Comparison of ENCODE assay signal across 8 cellular contexts in the genomic region with DNA sequence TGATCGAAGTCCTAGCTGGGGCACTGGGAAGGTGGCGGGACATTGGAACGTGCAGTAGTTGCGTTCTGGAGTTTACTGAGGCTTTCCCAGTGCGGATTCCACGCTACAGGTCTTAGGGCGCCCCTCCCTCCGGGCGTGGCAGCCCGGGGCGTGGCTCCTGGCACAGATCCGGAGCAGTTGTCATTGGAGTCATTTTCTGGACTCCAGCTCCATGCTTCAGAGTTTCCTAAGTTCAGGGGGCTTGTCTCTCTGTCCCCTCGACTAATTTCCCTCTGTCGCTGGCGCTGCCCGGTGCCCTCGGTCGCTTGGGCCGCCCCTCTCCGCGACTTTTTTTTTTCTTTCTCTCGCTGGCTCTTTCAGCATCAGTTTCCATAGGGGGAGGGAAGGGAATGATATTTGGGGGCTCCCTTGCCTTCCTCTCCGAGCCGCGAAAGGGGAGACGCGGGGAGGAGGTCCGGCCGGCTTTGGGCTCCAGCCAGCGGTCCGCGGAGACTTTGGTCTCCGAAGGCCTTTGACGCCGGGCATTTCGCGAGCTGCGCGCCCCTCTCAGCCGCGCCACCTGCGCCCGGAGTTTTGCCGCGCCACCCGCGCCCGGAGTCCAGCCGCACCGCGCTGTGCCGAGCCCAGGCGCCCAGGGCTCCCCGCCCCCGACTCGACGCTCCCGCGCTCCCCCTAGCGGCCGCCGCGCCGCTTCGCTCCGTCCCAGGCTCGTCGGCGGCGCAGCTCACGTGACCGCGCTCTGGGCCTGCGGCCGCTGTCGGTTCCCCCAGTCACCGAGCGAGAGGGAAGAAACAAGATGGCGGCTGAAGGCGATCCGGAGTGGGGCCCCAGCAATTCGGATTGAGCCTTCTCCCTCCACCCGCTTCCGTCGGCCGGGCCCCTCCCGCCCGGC. TPM values are rescaled to one million over a fixed set of nuclear protein-coding genes. Genes with fewer than 3 reads are reported as not detected.
A peak's percentile ranks its signal among the peaks of the same experiment; 100 is the strongest.
DNase-seq lines count a peak whose midpoint lies in the region; ATAC-seq and TF ChIP-seq lines count a peak whose summit lies in the region.

A gene with protein sequence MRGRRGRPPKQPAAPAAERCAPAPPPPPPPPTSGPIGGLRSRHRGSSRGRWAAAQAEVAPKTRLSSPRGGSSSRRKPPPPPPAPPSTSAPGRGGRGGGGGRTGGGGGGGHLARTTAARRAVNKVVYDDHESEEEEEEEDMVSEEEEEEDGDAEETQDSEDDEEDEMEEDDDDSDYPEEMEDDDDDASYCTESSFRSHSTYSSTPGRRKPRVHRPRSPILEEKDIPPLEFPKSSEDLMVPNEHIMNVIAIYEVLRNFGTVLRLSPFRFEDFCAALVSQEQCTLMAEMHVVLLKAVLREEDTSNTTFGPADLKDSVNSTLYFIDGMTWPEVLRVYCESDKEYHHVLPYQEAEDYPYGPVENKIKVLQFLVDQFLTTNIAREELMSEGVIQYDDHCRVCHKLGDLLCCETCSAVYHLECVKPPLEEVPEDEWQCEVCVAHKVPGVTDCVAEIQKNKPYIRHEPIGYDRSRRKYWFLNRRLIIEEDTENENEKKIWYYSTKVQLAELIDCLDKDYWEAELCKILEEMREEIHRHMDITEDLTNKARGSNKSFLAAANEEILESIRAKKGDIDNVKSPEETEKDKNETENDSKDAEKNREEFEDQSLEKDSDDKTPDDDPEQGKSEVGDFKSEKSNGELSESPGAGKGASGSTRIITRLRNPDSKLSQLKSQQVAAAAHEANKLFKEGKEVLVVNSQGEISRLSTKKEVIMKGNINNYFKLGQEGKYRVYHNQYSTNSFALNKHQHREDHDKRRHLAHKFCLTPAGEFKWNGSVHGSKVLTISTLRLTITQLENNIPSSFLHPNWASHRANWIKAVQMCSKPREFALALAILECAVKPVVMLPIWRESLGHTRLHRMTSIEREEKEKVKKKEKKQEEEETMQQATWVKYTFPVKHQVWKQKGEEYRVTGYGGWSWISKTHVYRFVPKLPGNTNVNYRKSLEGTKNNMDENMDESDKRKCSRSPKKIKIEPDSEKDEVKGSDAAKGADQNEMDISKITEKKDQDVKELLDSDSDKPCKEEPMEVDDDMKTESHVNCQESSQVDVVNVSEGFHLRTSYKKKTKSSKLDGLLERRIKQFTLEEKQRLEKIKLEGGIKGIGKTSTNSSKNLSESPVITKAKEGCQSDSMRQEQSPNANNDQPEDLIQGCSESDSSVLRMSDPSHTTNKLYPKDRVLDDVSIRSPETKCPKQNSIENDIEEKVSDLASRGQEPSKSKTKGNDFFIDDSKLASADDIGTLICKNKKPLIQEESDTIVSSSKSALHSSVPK (N-terminal part only) (plus strand): TSS at position 769 of the 892 bp plus-strand sequence. CDS start 222 bp downstream, outside the sequence.

- intact Hi-C loops in Panc1 (cut with micrococcal nuclease; ENCODE audit: unreplicated experiment) (no loop called here), esophagus squamous epithelium (cut with DNase I) (no loop called here)

- no TSS peak for BruUV-seq in Panc1 (replicated peaks; lab: Mats Ljungman, UMichigan)

- peak in 2 of 4 donors; percentile 57 to 70 for TF ChIP-seq POLR2A in esophagus squamous epithelium (IDR thresholded peaks at IDR 0.05)

- in situ Hi-C loops in KBM-7 (cut with MboI; ENCODE audit: low pct_unique_long_range_greater_than_20kb, low sequenced_read_pairs) (no loop called here), Panc1 (cut with HindIII; ENCODE audit: low pct_unique_long_range_greater_than_20kb, low sequenced_read_pairs) (no loop called here)

- no peaks in the 10 kb centered on the region for H3K27me3 Mint-ChIP-seq in naive B cell
- H3K27me3 Mint-ChIP-seq in stimulated activated memory B cell treated with anti-CD40 and anti-IgM and Interleukin-4, amounts not matched to agents 10 μg/mL and 1 μg/mL and 100 μg/mL, for 72 hours, result no peaks in the 10 kb centered on the region

- WGBS in esophagus squamous epithelium, 2 donors, result 0 to 1% methylated on average over 13 to 22 of the region's 88 CpGs

- no peaks in the 10 kb centered on the region for H3K9me3 Mint-ChIP-seq in naive B cell
- H3K9me3 Mint-ChIP-seq in stimulated activated memory B cell treated with anti-CD40 and anti-IgM and Interleukin-4, amounts not matched to agents 10 μg/mL and 1 μg/mL and 100 μg/mL, for 72 hours, result no peaks in the 10 kb centered on the region

- TF ChIP-seq CTCF in Panc1 (IDR thresholded peaks at IDR 0.05), result peak; percentile 93
- TF ChIP-seq CTCF in esophagus squamous epithelium (IDR thresholded peaks at IDR 0.05), result peak; percentile 85 to 100 (median 98)

- H3K4me1 ChIP-seq in Panc1 (ENCODE audit: control insufficient read depth, insufficient read depth, low read length) (no peaks in the 10 kb centered on the region; the same call in 1 of the 2 replicates), esophagus squamous epithelium (peaks cover 16 to 44% (median 20%) of the 10 kb centered on the region in 3 donors)

- no peaks in the 10 kb centered on the region for H3K27me3 ChIP-seq in Panc1 (ENCODE audit: control insufficient read depth, insufficient read depth, low read length)
- peaks cover 0 to 2% (median 0%) of the 10 kb centered on the region in 4 donors for H3K27me3 ChIP-seq in esophagus squamous epithelium

- POLR2A ChIA-PET in Panc1 (lab: Charles Lee), result no interaction called here

- no peaks in the 10 kb centered on the region; the same call in 1 of the 2 replicates for H3K36me3 ChIP-seq in Panc1 (ENCODE audit: control insufficient read depth, insufficient read depth, low read length)
- H3K36me3 ChIP-seq in esophagus squamous epithelium, result no peaks in the 10 kb centered on the region

- H3K27ac ChIP-seq in Panc1 (ENCODE audit: low read length), result peak within 1 kb of the TSS; percentile 73
- peak within 1 kb of the TSS; percentile 94 to 100 (median 99) for H3K27ac ChIP-seq in esophagus squamous epithelium

- H3K4me3 ChIP-seq in Panc1 (ENCODE audit: low read depth in 2 of 2, low read length in 2 of 2) (peak within 1 kb of the TSS; percentile 70 to 77), esophagus squamous epithelium (peak within 1 kb of the TSS; percentile 70 to 83 (median 80))

- no peaks in the 10 kb centered on the region for H3K36me3 Mint-ChIP-seq in naive B cell
- peaks cover 5% of the 10 kb centered on the region for H3K36me3 Mint-ChIP-seq in stimulated activated memory B cell treated with anti-CD40 and anti-IgM and Interleukin-4, amounts not matched to agents 10 μg/mL and 1 μg/mL and 100 μg/mL, for 72 hours

- peaks cover 19 to 66% (median 40%) of the 10 kb centered on the region in 3 donors for H3K4me1 Mint-ChIP-seq in naive B cell
- H3K4me1 Mint-ChIP-seq in stimulated activated memory B cell treated with anti-CD40 and anti-IgM and Interleukin-4, amounts not matched to agents 10 μg/mL and 1 μg/mL and 100 μg/mL, for 72 hours, result peaks cover 41% of the 10 kb centered on the region

- H3K27ac Mint-ChIP-seq in naive B cell, result peak within 1 kb of the TSS; percentile 97 to 99 (median 98)
- H3K27ac Mint-ChIP-seq in stimulated activated memory B cell treated with anti-CD40 and anti-IgM and Interleukin-4, amounts not matched to agents 10 μg/mL and 1 μg/mL and 100 μg/mL, for 72 hours, result peak within 1 kb of the TSS; percentile 85

- peak; percentile 70 for ATAC-seq in GM21717 (IDR thresholded peaks at IDR 0.05; ENCODE audit: unreplicated experiment)
- ATAC-seq in Panc1, result peak; percentile 96
- ATAC-seq in naive B cell (ENCODE audit: low read depth in 2 of 2), result peak; percentile 77 to 78
- ATAC-seq in stimulated activated memory B cell treated with anti-CD40 and anti-IgM and Interleukin-4, amounts not matched to agents 10 μg/mL and 1 μg/mL and 100 μg/mL, for 72 hours, result peak; percentile 94

- CTCF ChIA-PET in Panc1 (lab: Charles Lee), result interaction anchor here (0.6 kb wide), 1 partner anchor 58 kb away, joined by 7 read pairs; no protein-coding TSS in a partner anchor

- H3K4me3 Mint-ChIP-seq in naive B cell, result peak within 1 kb of the TSS; percentile 92 to 99 (median 98)
- peak within 1 kb of the TSS; percentile 87 for H3K4me3 Mint-ChIP-seq in stimulated activated memory B cell treated with anti-CD40 and anti-IgM and Interleukin-4, amounts not matched to agents 10 μg/mL and 1 μg/mL and 100 μg/mL, for 72 hours

- peak; percentile 41 for DNase-seq in DMS79 (lab: John Stamatoyannopoulos, UW)
- peak; percentile 94 for DNase-seq in KBM-7
- peak; percentile 24 for DNase-seq in Panc1 (ENCODE audit: low read depth, low spot score)
- DNase-seq in activated T-cell treated with anti-CD3 and anti-CD28 coated beads, Interleukin-2, amount 50 U/mL, for 48 hours, result peak; percentile 91 to 94
- peak; percentile 55 for DNase-seq in esophagus squamous epithelium (lab: John Stamatoyannopoulos, UW)
- peak; percentile 92 for DNase-seq in naive B cell

- H3K9me3 ChIP-seq in Panc1 (ENCODE audit: control insufficient read depth, insufficient read depth, low read depth, low read length) (no peaks in the 10 kb centered on the region), esophagus squamous epithelium (no peaks in the 10 kb centered on the region)

RNA-seq across cellular contexts. Expression of the gene that starts here (rescaled TPM):
- total RNA-seq in Panc1 (2021; ENCODE audit: unreplicated experiment) (51.1 TPM), esophagus squamous epithelium (10 to 100 TPM; 37.6 to 84.1 (median 53.0) TPM)
- 38.8 TPM for polyA plus RNA-seq in Panc1 (2012; ENCODE audit: insufficient read length)
- polyA plus RNA-seq in naive B cell (ENCODE audit: low read depth in 6 of 6), result 10 to 100 TPM; 13.0 to 41.5 (median 14.6) TPM

Comparison
In these comparisons a context has a peak if more than half of its experiments do, and no peak if none do; other contexts are left out.
1. Peak in every context shown above with its lines: DNase-seq, ATAC-seq, H3K4me3 ChIP-seq and H3K27ac ChIP-seq.
2. DNase-seq: peak in every context shown above with its lines; median percentile 94 in KBM-7; 92 in activated T-cell treated with anti-CD3 and anti-CD28 coated beads, Interleukin-2, amount 50 U/mL, for 48 hours; 92 in naive B cell; 55 in esophagus squamous epithelium; 41 in DMS79; 24 in Panc1.